In genomic region chr18:395481-396250, GRCh38 we compare ENCODE assay signal across 2 cellular contexts.
TF ChIP-seq lines count a peak whose summit lies in the region.

No MANE protein-coding gene starts in this region.

TF ChIP-seq in HEK293, 187 proteins besides CTCF, POLR2A, EP300 and RAD21 (continued from another document and continues in another):
- TF ChIP-seq ZNF16 (tag by site-specific recombination; IDR thresholded peaks at IDR 0.05; ENCODE audit: low read depth), result no peak
- TF ChIP-seq ZNF394 (tag by site-specific recombination; IDR thresholded peaks at IDR 0.05; ENCODE audit: borderline replicate concordance), result peak; percentile 50; the same call in 1 of the 2 replicates
- peak; percentile 75; the same call in 1 of the 2 replicates for TF ChIP-seq ZFP37 (tag by site-specific recombination; IDR thresholded peaks at IDR 0.05)
- TF ChIP-seq SP3 (tag by site-specific recombination; IDR thresholded peaks at IDR 0.05), result peak; percentile 37; the same call in 1 of the 2 replicates
- TF ChIP-seq ZBTB1 (tag by site-specific recombination; IDR thresholded peaks at IDR 0.05), result no peak
- no peak; the same call in 1 of the 2 replicates for TF ChIP-seq KLF7 (tag by site-specific recombination; IDR thresholded peaks at IDR 0.05; ENCODE audit: borderline replicate concordance)
- peak; percentile 85; the same call in 1 of the 2 replicates for TF ChIP-seq ZNF501 (tag by site-specific recombination; IDR thresholded peaks at IDR 0.05)
- TF ChIP-seq ZFHX2 (tag by site-specific recombination; conservative IDR thresholded peaks at IDR 0.05), result no peak
- 0 out of 2 replicates have a peak, but pooled peaks have one; percentile 28 for TF ChIP-seq MYNN (tag by site-specific recombination; IDR thresholded peaks at IDR 0.05; ENCODE audit: borderline replicate concordance)
- no peak for TF ChIP-seq ZNF510 (tag by site-specific recombination; IDR thresholded peaks at IDR 0.05; ENCODE audit: insufficient replicate concordance)
- TF ChIP-seq, protein P1, sequence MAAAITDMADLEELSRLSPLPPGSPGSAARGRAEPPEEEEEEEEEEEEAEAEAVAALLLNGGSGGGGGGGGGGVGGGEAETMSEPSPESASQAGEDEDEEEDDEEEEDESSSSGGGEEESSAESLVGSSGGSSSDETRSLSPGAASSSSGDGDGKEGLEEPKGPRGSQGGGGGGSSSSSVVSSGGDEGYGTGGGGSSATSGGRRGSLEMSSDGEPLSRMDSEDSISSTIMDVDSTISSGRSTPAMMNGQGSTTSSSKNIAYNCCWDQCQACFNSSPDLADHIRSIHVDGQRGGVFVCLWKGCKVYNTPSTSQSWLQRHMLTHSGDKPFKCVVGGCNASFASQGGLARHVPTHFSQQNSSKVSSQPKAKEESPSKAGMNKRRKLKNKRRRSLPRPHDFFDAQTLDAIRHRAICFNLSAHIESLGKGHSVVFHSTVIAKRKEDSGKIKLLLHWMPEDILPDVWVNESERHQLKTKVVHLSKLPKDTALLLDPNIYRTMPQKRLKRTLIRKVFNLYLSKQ (tag by site-specific recombination; IDR thresholded peaks at IDR 0.05; ENCODE audit: borderline replicate concordance), result no peak
- TF ChIP-seq ZNF223 (tag by site-specific recombination; IDR thresholded peaks at IDR 0.05), result no peak
- no peak for TF ChIP-seq ZNF548 (tag by site-specific recombination; IDR thresholded peaks at IDR 0.05)
- TF ChIP-seq, protein P2, sequence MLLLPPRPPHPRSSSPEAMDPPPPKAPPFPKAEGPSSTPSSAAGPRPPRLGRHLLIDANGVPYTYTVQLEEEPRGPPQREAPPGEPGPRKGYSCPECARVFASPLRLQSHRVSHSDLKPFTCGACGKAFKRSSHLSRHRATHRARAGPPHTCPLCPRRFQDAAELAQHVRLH (tag by site-specific recombination; IDR thresholded peaks at IDR 0.05), result peak; percentile 93
- TF ChIP-seq, protein P3, sequence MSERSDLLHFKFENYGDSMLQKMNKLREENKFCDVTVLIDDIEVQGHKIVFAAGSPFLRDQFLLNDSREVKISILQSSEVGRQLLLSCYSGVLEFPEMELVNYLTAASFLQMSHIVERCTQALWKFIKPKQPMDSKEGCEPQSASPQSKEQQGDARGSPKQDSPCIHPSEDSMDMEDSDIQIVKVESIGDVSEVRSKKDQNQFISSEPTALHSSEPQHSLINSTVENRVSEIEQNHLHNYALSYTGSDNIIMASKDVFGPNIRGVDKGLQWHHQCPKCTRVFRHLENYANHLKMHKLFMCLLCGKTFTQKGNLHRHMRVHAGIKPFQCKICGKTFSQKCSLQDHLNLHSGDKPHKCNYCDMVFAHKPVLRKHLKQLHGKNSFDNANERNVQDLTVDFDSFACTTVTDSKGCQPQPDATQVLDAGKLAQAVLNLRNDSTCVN (tag by site-specific recombination; optimal IDR thresholded peaks at IDR 0.05), result no peak
- TF ChIP-seq, protein P4, sequence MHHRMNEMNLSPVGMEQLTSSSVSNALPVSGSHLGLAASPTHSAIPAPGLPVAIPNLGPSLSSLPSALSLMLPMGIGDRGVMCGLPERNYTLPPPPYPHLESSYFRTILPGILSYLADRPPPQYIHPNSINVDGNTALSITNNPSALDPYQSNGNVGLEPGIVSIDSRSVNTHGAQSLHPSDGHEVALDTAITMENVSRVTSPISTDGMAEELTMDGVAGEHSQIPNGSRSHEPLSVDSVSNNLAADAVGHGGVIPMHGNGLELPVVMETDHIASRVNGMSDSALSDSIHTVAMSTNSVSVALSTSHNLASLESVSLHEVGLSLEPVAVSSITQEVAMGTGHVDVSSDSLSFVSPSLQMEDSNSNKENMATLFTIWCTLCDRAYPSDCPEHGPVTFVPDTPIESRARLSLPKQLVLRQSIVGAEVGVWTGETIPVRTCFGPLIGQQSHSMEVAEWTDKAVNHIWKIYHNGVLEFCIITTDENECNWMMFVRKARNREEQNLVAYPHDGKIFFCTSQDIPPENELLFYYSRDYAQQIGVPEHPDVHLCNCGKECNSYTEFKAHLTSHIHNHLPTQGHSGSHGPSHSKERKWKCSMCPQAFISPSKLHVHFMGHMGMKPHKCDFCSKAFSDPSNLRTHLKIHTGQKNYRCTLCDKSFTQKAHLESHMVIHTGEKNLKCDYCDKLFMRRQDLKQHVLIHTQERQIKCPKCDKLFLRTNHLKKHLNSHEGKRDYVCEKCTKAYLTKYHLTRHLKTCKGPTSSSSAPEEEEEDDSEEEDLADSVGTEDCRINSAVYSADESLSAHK (tag by site-specific recombination; IDR thresholded peaks at IDR 0.05), result peak; percentile 98
- peak; percentile 38 for TF ChIP-seq ZNF585B (tag by site-specific recombination; IDR thresholded peaks at IDR 0.05)
- peak; percentile 58; the same call in 1 of the 2 replicates for TF ChIP-seq ZNF610 (tag by site-specific recombination; IDR thresholded peaks at IDR 0.05; ENCODE audit: borderline replicate concordance)
- TF ChIP-seq ZNF596 (tag by site-specific recombination; IDR thresholded peaks at IDR 0.05), result peak; percentile 41; the same call in 1 of the 2 replicates

TF ChIP-seq in SK-N-SH treated with all-trans-retinoic acid at 6 μM for 48 hours, 23 proteins besides CTCF, POLR2A, EP300 and RAD21 (continued from another document):
- TF ChIP-seq, protein P5, sequence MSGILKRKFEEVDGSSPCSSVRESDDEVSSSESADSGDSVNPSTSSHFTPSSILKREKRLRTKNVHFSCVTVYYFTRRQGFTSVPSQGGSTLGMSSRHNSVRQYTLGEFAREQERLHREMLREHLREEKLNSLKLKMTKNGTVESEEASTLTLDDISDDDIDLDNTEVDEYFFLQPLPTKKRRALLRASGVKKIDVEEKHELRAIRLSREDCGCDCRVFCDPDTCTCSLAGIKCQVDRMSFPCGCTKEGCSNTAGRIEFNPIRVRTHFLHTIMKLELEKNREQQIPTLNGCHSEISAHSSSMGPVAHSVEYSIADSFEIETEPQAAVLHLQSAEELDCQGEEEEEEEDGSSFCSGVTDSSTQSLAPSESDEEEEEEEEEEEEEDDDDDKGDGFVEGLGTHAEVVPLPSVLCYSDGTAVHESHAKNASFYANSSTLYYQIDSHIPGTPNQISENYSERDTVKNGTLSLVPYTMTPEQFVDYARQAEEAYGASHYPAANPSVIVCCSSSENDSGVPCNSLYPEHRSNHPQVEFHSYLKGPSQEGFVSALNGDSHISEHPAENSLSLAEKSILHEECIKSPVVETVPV (CRISPR knock-in tag; IDR thresholded peaks at IDR 0.05), result peak; percentile 85
- TF ChIP-seq TOX (CRISPR knock-in tag; IDR thresholded peaks at IDR 0.05; ENCODE audit: borderline replicate concordance), result peak; percentile 49; the same call in 1 of the 2 replicates
- TF ChIP-seq ZC3H10 (CRISPR knock-in tag; IDR thresholded peaks at IDR 0.05), result 0 out of 2 replicates have a peak, but pooled peaks have one; percentile 40
